21 cellular contexts compared by ENCODE assay signal in genomic region chr18:67144342-67144741, GRCh38.
"Had no signal": no experiment of that assay in that cellular context is flagged by ENCODE, and none has a peak within 500 bp of the region (broad histone marks: within the 10 kb centered on the region; RNA-seq: fewer than 3 reads in every experiment).

No MANE protein-coding gene starts in this region.

- ATAC-seq: activated T-cell treated with anti-CD3 and anti-CD28 coated beads, Interleukin-2, amount 50 U/mL, for 4 hours; gastrocnemius medialis; left cardiac atrium; natural killer cell; stimulated activated naive B cell treated with anti-CD40 and anti-IgM and Interleukin-4, amounts not matched to agents 10 μg/mL and 1 μg/mL and 100 μg/mL, for 72 hours; WTC11 had no signal

- DNase-seq: activated CD8-positive, alpha-beta memory T cell treated with anti-CD3 and anti-CD28 coated beads for 24 hours; activated CD8-positive, alpha-beta memory T cell treated with anti-CD3 and anti-CD28 coated beads, Interleukin-2, amount 50 U/mL, for 4 hours; activated naive CD4-positive, alpha-beta T cell treated with Interleukin-2 at 50 U/mL for 16 hours; activated naive CD8-positive, alpha-beta T cell treated with anti-CD3 and anti-CD28 coated beads for 36 hours; activated T-cell treated with anti-CD3 and anti-CD28 coated beads, Interleukin-2, amount 50 U/mL, for 4 hours; amniotic stem cell; cerebellar nuclear complex; endodermal cell; esophagus squamous epithelium; gastrocnemius medialis; head of caudate nucleus; islet precursor cell; left cardiac atrium; midbrain; natural killer cell; ovary; stimulated activated CD4-positive, alpha-beta T cell treated with anti-CD3 and anti-CD28 coated beads, Interleukin-2, amount 100 ng/mL, for 48 hours; stimulated activated CD8-positive, alpha-beta memory T cell treated with anti-CD3 and anti-CD28 coated beads, Interleukin-4, amount 100 ng/mL, for 48 hours; stimulated activated naive B cell treated with anti-CD40 and anti-IgM and Interleukin-4, amounts not matched to agents 10 μg/mL and 1 μg/mL and 100 μg/mL, for 72 hours; transverse colon had no signal
